In the genomic region with DNA sequence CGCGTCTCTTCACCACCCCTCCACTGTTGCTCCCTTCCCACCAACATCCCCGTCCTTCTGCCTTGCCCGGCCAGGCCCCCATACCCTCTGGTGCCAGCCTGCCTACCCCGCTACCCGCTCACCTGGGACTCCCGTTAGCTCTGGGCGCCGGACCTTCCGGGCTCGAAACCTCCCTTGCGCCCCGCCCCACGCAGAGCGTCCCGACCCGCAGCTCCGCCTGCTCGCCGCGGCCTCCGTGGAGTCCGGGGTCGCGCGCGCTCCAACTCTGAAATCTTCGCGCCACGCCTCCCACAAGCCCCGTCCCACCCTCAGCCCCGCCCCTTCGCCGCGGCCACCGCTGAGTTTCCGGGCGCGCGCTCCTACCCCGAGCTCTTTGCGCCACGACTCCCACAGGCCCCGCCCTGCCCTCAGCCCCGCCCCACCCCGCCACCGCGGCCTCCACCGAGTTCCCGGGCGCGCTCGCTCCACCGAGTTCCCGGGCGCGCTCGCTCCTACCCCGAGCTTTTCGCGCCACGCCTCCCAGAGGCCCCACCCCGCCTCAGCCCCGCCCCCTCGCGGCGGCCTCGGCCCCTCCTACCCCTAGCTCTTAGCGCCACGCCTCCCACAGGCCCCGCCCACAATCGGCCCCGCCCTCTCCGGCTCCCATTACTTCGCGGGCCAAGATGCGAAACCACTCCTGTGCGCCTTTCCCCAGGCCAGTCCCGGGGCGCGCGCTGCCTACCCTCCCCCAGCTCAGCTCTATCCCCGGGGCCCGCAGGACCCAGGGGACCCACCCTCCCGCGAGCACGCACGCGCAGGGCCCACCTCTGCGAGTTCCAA, we compare ENCODE assay signal across 8 cellular contexts. TPM values are rescaled to one million over a fixed set of nuclear protein-coding genes. Genes with fewer than 3 reads are reported as not detected.
DNase-seq lines count a peak whose midpoint lies in the region; ATAC-seq and TF ChIP-seq lines count a peak whose summit lies in the region.

IFT25 (minus strand) TSS at position 267 of the 819 bp plus-strand sequence. CDS start 5,617 bp downstream, outside the sequence.

- WGBS in mammary epithelial cell (ENCODE audit: low coverage, missing lambda C conversion rate), result no CpG with 5 or more reads among the region's 90 CpGs
- 3% methylated on average over 17 of the region's 90 CpGs for WGBS in smooth muscle cell (ENCODE audit: low lambda C conversion rate)

- BruUV-seq in mammary epithelial cell (replicated peaks; lab: Mats Ljungman, UMichigan), result no TSS peak

- no peaks in the 10 kb centered on the region for H4K20me1 ChIP-seq in mammary epithelial cell (ENCODE audit: insufficient read depth, low read length)
- H4K20me1 ChIP-seq in smooth muscle cell (ENCODE audit: low read depth), result peaks cover 36% of the 10 kb centered on the region

- H3K79me2 ChIP-seq in mammary epithelial cell (ENCODE audit: insufficient read depth, low read length) (peaks cover 78% of the 10 kb centered on the region), smooth muscle cell (ENCODE audit: low read depth) (peaks cover 82% of the 10 kb centered on the region)

- H3K36me3 ChIP-seq in mammary epithelial cell (ENCODE audit: insufficient read depth, low read length) (peaks cover 7% of the 10 kb centered on the region), smooth muscle cell (ENCODE audit: low read depth) (no peaks in the 10 kb centered on the region)

- no peaks in the 10 kb centered on the region for H3K27me3 ChIP-seq in AG04450 (ENCODE audit: control insufficient read depth, insufficient read depth, low read length)
- no peaks in the 10 kb centered on the region for H3K27me3 ChIP-seq in mammary epithelial cell (ENCODE audit: insufficient read depth, low read length)
- no peaks in the 10 kb centered on the region for H3K27me3 ChIP-seq in smooth muscle cell (ENCODE audit: low read depth)

- dilution Hi-C loops in mammary epithelial cell (cut with HindIII; ENCODE audit: low sequenced_read_pairs), result no loop called here

- DNase-seq in AG04450 (ENCODE audit: low read depth, low spot score) (peak; percentile 86), NCI-H2196 treated with DMSO at 0.1 percent for 48 hours (lab: John Stamatoyannopoulos, UW; ENCODE audit: unreplicated experiment) (peak; percentile 96), mammary epithelial cell (peak; percentile 95), iPS-NIHi7 (ENCODE audit: extremely low spot score) (peak; percentile 94), smooth muscle cell (lab: John Stamatoyannopoulos, UW; ENCODE audit: unreplicated experiment) (peak; percentile 99)

- H3K4me3 ChIP-seq in AG04450 (ENCODE audit: low read depth, low read length) (peak within 1 kb of the TSS; percentile 97), WI38 (ENCODE audit: low read depth, low read length) (peak within 1 kb of the TSS; percentile 83), mammary epithelial cell (replicated peaks in 1 of 3; ENCODE audit: insufficient read depth in 1 of 3, low read depth in 2 of 3, low read length in 3 of 3) (peak within 1 kb of the TSS; percentile 90 to 99 (median 96)), smooth muscle cell (peak within 1 kb of the TSS; percentile 100)

- H3F3A ChIP-seq in smooth muscle cell (ENCODE audit: low read depth), result no peaks in the 10 kb centered on the region

- H3K27ac ChIP-seq in AG04450 (ENCODE audit: low read depth, low read length) (peak within 1 kb of the TSS; percentile 70), mammary epithelial cell (ENCODE audit: insufficient read depth, low read depth, low read length) (peak within 1 kb of the TSS; percentile 84), smooth muscle cell (ENCODE audit: low read depth) (peak within 1 kb of the TSS; percentile 74)

- H3K9ac ChIP-seq in mammary epithelial cell (ENCODE audit: insufficient read depth, low read length), result peak within 1 kb of the TSS; percentile 64
- peak within 1 kb of the TSS; percentile 88 for H3K9ac ChIP-seq in smooth muscle cell (ENCODE audit: low read depth)

- POLR2A ChIA-PET in AG04450 (lab: Yijun Ruan, JAX), result interaction anchor here (0.6 to 2.1 kb wide), 11 partner anchors 11 to 810 kb away, joined by 3 to 15 read pairs (median 4); partner anchors contain the start of genes NDC1, TCEANC2, TMEM59 and YIPF1

- no peaks in the 10 kb centered on the region; the same call in 1 of the 2 replicates for H3K9me3 ChIP-seq in AG04450 (ENCODE audit: control insufficient read depth, insufficient read depth, low read length)
- H3K9me3 ChIP-seq in mammary epithelial cell (replicated peaks; ENCODE audit: insufficient read depth, low read length), result no peaks in the 10 kb centered on the region
- no peaks in the 10 kb centered on the region for H3K9me3 ChIP-seq in smooth muscle cell (replicated peaks; ENCODE audit: low read depth)

- ATAC-seq in GM18907 (IDR thresholded peaks at IDR 0.05; ENCODE audit: unreplicated experiment) (peak; percentile 73), HG03139 (IDR thresholded peaks at IDR 0.05; ENCODE audit: unreplicated experiment) (peak; percentile 61)

- peak within 1 kb of the TSS; percentile 99 for H2AFZ ChIP-seq in mammary epithelial cell (ENCODE audit: low read depth, low read length)
- peak within 1 kb of the TSS; percentile 100 for H2AFZ ChIP-seq in smooth muscle cell (ENCODE audit: low read depth)

- H3K4me1 ChIP-seq in mammary epithelial cell (ENCODE audit: insufficient read depth, low read length) (peaks cover 24% of the 10 kb centered on the region), smooth muscle cell (ENCODE audit: low read depth) (peaks cover 9% of the 10 kb centered on the region)

- in situ Hi-C loops in mammary epithelial cell (cut with MboI; ENCODE audit: low sequenced_read_pairs in 2 of 2), result no loop called here

- peak within 1 kb of the TSS; percentile 85 for H3K4me2 ChIP-seq in mammary epithelial cell (ENCODE audit: insufficient read depth, low read depth, low read length)
- H3K4me2 ChIP-seq in smooth muscle cell, result peak within 1 kb of the TSS; percentile 97

- CTCF ChIA-PET in AG04450 (lab: Charles Lee), result interaction anchor here (0.6 to 1.7 kb wide), 12 partner anchors 11 to 108 kb away, joined by 3 to 24 read pairs (median 4); partner anchors contain the start of genes DIO1 and NDC1
- CTCF ChIA-PET in mammary epithelial cell (lab: Charles Lee; ENCODE audit: low non-redundant PET), result interaction anchor here (0.6 to 0.8 kb wide), 5 partner anchors 8 to 754 kb away, joined by 3 to 20 read pairs (median 10); no protein-coding TSS in a partner anchor

- no peak for TF ChIP-seq CTCF in AG04450 (IDR thresholded peaks at IDR 0.05; ENCODE audit: low read depth, low read length)
- no peak for TF ChIP-seq CTCF in WI38 (IDR thresholded peaks at IDR 0.05; ENCODE audit: low read depth, low read length)
- no peak for TF ChIP-seq CTCF in mammary epithelial cell (conservative IDR thresholded peaks at IDR 0.05 in 1 of 2, IDR thresholded peaks at IDR 0.05 in 1 of 2; ENCODE audit: extremely low read depth in 1 of 2, insufficient read depth in 1 of 2, low read depth in 1 of 2, low read length in 2 of 2)
- TF ChIP-seq CTCF in smooth muscle cell (IDR thresholded peaks at IDR 0.05; ENCODE audit: borderline replicate concordance, insufficient read depth, poor library complexity, severe bottlenecking), result no peak

- intact Hi-C loops in mammary epithelial cell (cut with micrococcal nuclease), result loop anchor here (1.0 to 2.0 kb wide), 3 partner anchors 12 to 56 kb away; partner anchors contain the start of gene YIPF1

RNA-seq across cellular contexts. Expression of gene IFT25, which starts in this region (rescaled TPM):
- polyA plus RNA-seq in AG04450 (2011; rRNA removed), result 41.9 and 54.2 TPM in 2 replicates
- 3.2 and 8.2 TPM in 2 replicates for polyA minus RNA-seq in AG04450 (2011; rRNA and poly(A)+ RNA removed)
- 10 to 100 TPM; 14.3 to 33.7 TPM for total RNA-seq in mammary epithelial cell
- polyA plus RNA-seq in mammary epithelial cell, result 20.7 TPM
- 14.2 TPM for polyA minus RNA-seq in mammary epithelial cell
- total RNA-seq in smooth muscle cell, result 23.3 and 27.4 TPM in 2 replicates
- 45.1 and 46.3 TPM in 2 replicates for polyA plus RNA-seq in smooth muscle cell

Comparison
In these comparisons a context has a peak if more than half of its experiments do, and no peak if none do; other contexts are left out.
1. Peak in every context shown above with its lines: DNase-seq, ATAC-seq, H3K4me3 ChIP-seq and H3K27ac ChIP-seq.